7 cellular contexts compared by ENCODE assay signal in genomic region chr4:82739292-82740190, GRCh38. TPM values are rescaled to one million over a fixed set of nuclear protein-coding genes. Genes with fewer than 3 reads are reported as not detected.
A peak's percentile ranks its signal among the peaks of the same experiment; 100 is the strongest.
DNase-seq lines count a peak whose midpoint lies in the region; ATAC-seq, FAIRE-seq and TF ChIP-seq lines count a peak whose summit lies in the region.

No MANE protein-coding gene starts in this region.

- no peak overlapping the region for H3K4me3 Mint-ChIP-seq in naive thymus-derived CD8-positive, alpha-beta T cell
- no peak overlapping the region for H3K4me3 Mint-ChIP-seq in stimulated activated naive CD8-positive, alpha-beta T cell treated with anti-CD3 and anti-CD28 coated beads, Interleukin-15, amount 100 ng/mL, for 72 hours

- H3K36me3 Mint-ChIP-seq in naive thymus-derived CD8-positive, alpha-beta T cell = no peaks in the 10 kb centered on the region

- peak; percentile 100 for TF ChIP-seq CTCF in epithelial cell of proximal tubule (conservative IDR thresholded peaks at IDR 0.05; ENCODE audit: low read depth, low read length)

- no peak overlapping the region for H3K4me3 ChIP-seq in epithelial cell of proximal tubule (ENCODE audit: low read depth, low read length)

- peak; percentile 81 for DNase-seq in GM18507 (ENCODE audit: extremely low spot score, insufficient read length, low read depth)
- DNase-seq in NCI-H226 = peak; percentile 31
- DNase-seq in activated CD8-positive, alpha-beta memory T cell treated with anti-CD3 and anti-CD28 coated beads for 48 hours (ENCODE audit: low read depth in 2 of 3, low spot score in 2 of 3) = peak; percentile 60 to 74 (median 68)
- DNase-seq in epithelial cell of proximal tubule (ENCODE audit: low read depth) = no peak
- DNase-seq in naive thymus-derived CD8-positive, alpha-beta T cell = peak in 8 of 10 donors; percentile 12 to 41 (median 26)
- peak; percentile 71 to 72 for DNase-seq in stimulated activated naive CD8-positive, alpha-beta T cell treated with anti-CD3 and anti-CD28 coated beads, Interleukin-15, amount 100 ng/mL, for 72 hours

- peaks cover 0 to 3% (median 0%) of the 10 kb centered on the region in 5 donors for H3K27me3 Mint-ChIP-seq in naive thymus-derived CD8-positive, alpha-beta T cell
- H3K27me3 Mint-ChIP-seq in stimulated activated naive CD8-positive, alpha-beta T cell treated with anti-CD3 and anti-CD28 coated beads, Interleukin-15, amount 100 ng/mL, for 72 hours = no peaks in the 10 kb centered on the region

- FAIRE-seq in GM18507 (lab: Jason Lieb, UNC) = peak; percentile 84

- ATAC-seq in HG02642 (IDR thresholded peaks at IDR 0.05; ENCODE audit: poor library complexity, unreplicated experiment) = peak; percentile 100
- ATAC-seq in naive thymus-derived CD8-positive, alpha-beta T cell = peak; percentile 65 to 79
- peak; percentile 99 for ATAC-seq in stimulated activated naive CD8-positive, alpha-beta T cell treated with anti-CD3 and anti-CD28 coated beads, Interleukin-15, amount 100 ng/mL, for 72 hours

- peak overlapping the region in 1 of 10 donors; percentile 34 for H3K27ac Mint-ChIP-seq in naive thymus-derived CD8-positive, alpha-beta T cell
- no peak overlapping the region for H3K27ac Mint-ChIP-seq in stimulated activated naive CD8-positive, alpha-beta T cell treated with anti-CD3 and anti-CD28 coated beads, Interleukin-15, amount 100 ng/mL, for 72 hours

- no peaks in the 10 kb centered on the region for H3K9me3 Mint-ChIP-seq in naive thymus-derived CD8-positive, alpha-beta T cell
- H3K9me3 Mint-ChIP-seq in stimulated activated naive CD8-positive, alpha-beta T cell treated with anti-CD3 and anti-CD28 coated beads, Interleukin-15, amount 100 ng/mL, for 72 hours = no peaks in the 10 kb centered on the region

- POLR2A ChIA-PET in naive thymus-derived CD8-positive, alpha-beta T cell (lab: Charles Lee) = no interaction called here

- peaks cover 0 to 2% (median under 1%) of the 10 kb centered on the region in 4 donors for H3K4me1 Mint-ChIP-seq in naive thymus-derived CD8-positive, alpha-beta T cell
- H3K4me1 Mint-ChIP-seq in stimulated activated naive CD8-positive, alpha-beta T cell treated with anti-CD3 and anti-CD28 coated beads, Interleukin-15, amount 100 ng/mL, for 72 hours = peaks cover 5% of the 10 kb centered on the region

RNA-seq across cellular contexts. Expression of gene SCD5, which starts 59.1 kb away (rescaled TPM):
- total RNA-seq in epithelial cell of proximal tubule = 6.1 and 22.7 TPM in 2 replicates
- total RNA-seq in naive thymus-derived CD8-positive, alpha-beta T cell = 1 to 10 TPM; 1.0 to 1.1 TPM
- polyA plus RNA-seq in naive thymus-derived CD8-positive, alpha-beta T cell = 1 to 10 TPM in 2 of 3 donors, under 1 TPM in 1; 0.07 to 4.4 (median 1.0) TPM
